Comparison of ENCODE assay signal across 1 cellular context in genomic region chr15:34101366-34102174, GRCh38.
TF ChIP-seq lines count a peak whose summit lies in the region.

EMC7 (minus strand) TSS chr15:34101862; CDS start chr15:34101839, 23 bp downstream.
PGBD4 (plus strand) TSS chr15:34102083; CDS start chr15:34102532, 449 bp downstream.

TF ChIP-seq in HepG2, 621 proteins besides CTCF, POLR2A, EP300 and RAD21 (continued from another document and continues in another):
- TF ChIP-seq ZNF609 (CRISPR knock-in tag; IDR thresholded peaks at IDR 0.05; ENCODE audit: borderline replicate concordance) (0 out of 2 replicates have a peak, but pooled peaks have one; percentile 14), KDM3A (CRISPR knock-in tag; IDR thresholded peaks at IDR 0.05; ENCODE audit: low read depth) (no peak), FOXM1 (CRISPR knock-in tag; IDR thresholded peaks at IDR 0.05) (no peak), ZNF598 (CRISPR knock-in tag; IDR thresholded peaks at IDR 0.05; ENCODE audit: borderline replicate concordance) (peak; percentile 88), NRL (CRISPR knock-in tag; IDR thresholded peaks at IDR 0.05; ENCODE audit: borderline replicate concordance) (peak; percentile 70; the same call in 1 of the 2 replicates), SP5 (CRISPR knock-in tag; IDR thresholded peaks at IDR 0.05; ENCODE audit: borderline replicate concordance, low read depth) (no peak), FOXA3 (CRISPR knock-in tag; IDR thresholded peaks at IDR 0.05) (peak; percentile 37; the same call in 1 of the 2 replicates), ZNF766 (CRISPR knock-in tag; IDR thresholded peaks at IDR 0.05; ENCODE audit: borderline replicate concordance) (no peak), HOXA7 (CRISPR knock-in tag; IDR thresholded peaks at IDR 0.05) (no peak), ZNF512B (CRISPR knock-in tag; IDR thresholded peaks at IDR 0.05; ENCODE audit: borderline replicate concordance) (no peak), ZBTB20 (CRISPR knock-in tag; IDR thresholded peaks at IDR 0.05; ENCODE audit: borderline replicate concordance, low read depth) (no peak), MAFF (IDR thresholded peaks at IDR 0.05; ENCODE audit: low read depth, low read length) (no peak), ZNF670 (CRISPR knock-in tag; IDR thresholded peaks at IDR 0.05; ENCODE audit: borderline replicate concordance) (no peak), ZNF777 (CRISPR knock-in tag; IDR thresholded peaks at IDR 0.05) (peak; percentile 72), ZNF276 (CRISPR knock-in tag; IDR thresholded peaks at IDR 0.05; ENCODE audit: low read depth) (no peak), TP53 (CRISPR knock-in tag; conservative IDR thresholded peaks at IDR 0.05) (0 out of 2 replicates have a peak, but pooled peaks have one; percentile 0), TOPORS (CRISPR knock-in tag; IDR thresholded peaks at IDR 0.05) (peak; percentile 77; the same call in 1 of the 2 replicates), JUN (CRISPR knock-in tag; IDR thresholded peaks at IDR 0.05) (no peak), MIER3 (CRISPR knock-in tag; IDR thresholded peaks at IDR 0.05; ENCODE audit: borderline replicate concordance) (no peak; the same call in 1 of the 2 replicates), SMC3 (IDR thresholded peaks at IDR 0.05; ENCODE audit: low read length) (no peak), IKZF1 (IDR thresholded peaks at IDR 0.05) (no peak), ATRX (CRISPR knock-in tag; IDR thresholded peaks at IDR 0.05; ENCODE audit: borderline replicate concordance) (no peak), ZNF124 (CRISPR knock-in tag; IDR thresholded peaks at IDR 0.05) (no peak), ZNF549 (CRISPR knock-in tag; IDR thresholded peaks at IDR 0.05) (no peak), CREBL2 (CRISPR knock-in tag; IDR thresholded peaks at IDR 0.05; ENCODE audit: borderline replicate concordance) (0 out of 2 replicates have a peak, but pooled peaks have one; percentile 27), KLF9 (CRISPR knock-in tag; IDR thresholded peaks at IDR 0.05; ENCODE audit: low read depth) (no peak), MTF2 (CRISPR knock-in tag; IDR thresholded peaks at IDR 0.05; ENCODE audit: borderline replicate concordance) (0 out of 2 replicates have a peak, but pooled peaks have one; percentile 40), NFKB2 (CRISPR knock-in tag; IDR thresholded peaks at IDR 0.05; ENCODE audit: borderline replicate concordance) (peak; percentile 53; the same call in 1 of the 2 replicates), ATF7 (IDR thresholded peaks at IDR 0.05) (no peak), ATF7 (CRISPR knock-in tag; IDR thresholded peaks at IDR 0.05) (no peak; the same call in 1 of the 2 replicates), ZMAT5 (CRISPR knock-in tag; IDR thresholded peaks at IDR 0.05; ENCODE audit: borderline replicate concordance, low read depth) (no peak), DMAP1 (CRISPR knock-in tag; IDR thresholded peaks at IDR 0.05) (peak; percentile 72; the same call in 1 of the 2 replicates), ZNF883 (CRISPR knock-in tag; IDR thresholded peaks at IDR 0.05; ENCODE audit: not compliant biosample characterization) (no peak), GFI1 (CRISPR knock-in tag; IDR thresholded peaks at IDR 0.05; ENCODE audit: borderline replicate concordance) (no peak), SMYD3 (CRISPR knock-in tag; IDR thresholded peaks at IDR 0.05) (no peak), FIP1L1 (IDR thresholded peaks at IDR 0.05; ENCODE audit: borderline replicate concordance, insufficient read depth, low read depth, low read length) (no peak), ZNF580 (CRISPR knock-in tag; IDR thresholded peaks at IDR 0.05; ENCODE audit: borderline replicate concordance, low read depth) (no peak; the same call in 1 of the 2 replicates), HDAC6 (IDR thresholded peaks at IDR 0.05; ENCODE audit: low read depth, low read length) (no peak), SNAI1 (CRISPR knock-in tag; IDR thresholded peaks at IDR 0.05; ENCODE audit: borderline replicate concordance) (no peak), ZKSCAN1 (IDR thresholded peaks at IDR 0.05; ENCODE audit: low read length) (no peak), ZNF629 (CRISPR knock-in tag; conservative IDR thresholded peaks at IDR 0.05) (no peak), ZNF782 (CRISPR knock-in tag; IDR thresholded peaks at IDR 0.05; ENCODE audit: borderline replicate concordance) (no peak; the same call in 1 of the 2 replicates), ZNF556 (CRISPR knock-in tag; IDR thresholded peaks at IDR 0.05; ENCODE audit: borderline replicate concordance) (no peak), ZNF644 (CRISPR knock-in tag; IDR thresholded peaks at IDR 0.05; ENCODE audit: low read depth) (no peak), ZBTB46 (CRISPR knock-in tag; IDR thresholded peaks at IDR 0.05; ENCODE audit: borderline replicate concordance) (no peak), XBP1 (CRISPR knock-in tag; IDR thresholded peaks at IDR 0.05) (no peak), MXI1 (IDR thresholded peaks at IDR 0.05; ENCODE audit: borderline replicate concordance, low read depth, low read length) (peak; percentile 95; the same call in 2 of the 3 replicates), TRAFD1 (CRISPR knock-in tag; IDR thresholded peaks at IDR 0.05; ENCODE audit: borderline replicate concordance) (no peak), GMEB2 (CRISPR knock-in tag; IDR thresholded peaks at IDR 0.05; ENCODE audit: low read depth) (peak; percentile 60), MAX (IDR thresholded peaks at IDR 0.05) (peak; percentile 84), ZNF746 (CRISPR knock-in tag; IDR thresholded peaks at IDR 0.05) (no peak), MEIS2 (CRISPR knock-in tag; IDR thresholded peaks at IDR 0.05) (peak; percentile 55), NAIF1 (CRISPR knock-in tag; IDR thresholded peaks at IDR 0.05; ENCODE audit: borderline replicate concordance) (no peak), ZNF207 (IDR thresholded peaks at IDR 0.05; ENCODE audit: borderline replicate concordance) (no peak), ZSCAN30 (CRISPR knock-in tag; IDR thresholded peaks at IDR 0.05) (no peak), CREB1 (IDR thresholded peaks at IDR 0.05) (peak; percentile 98), CREB1 (CRISPR knock-in tag; IDR thresholded peaks at IDR 0.05) (peak; percentile 100), SALL2 (CRISPR knock-in tag; IDR thresholded peaks at IDR 0.05) (no peak; the same call in 1 of the 2 replicates)
